ENCODE assay signal across 8 cellular contexts in the genomic region with DNA sequence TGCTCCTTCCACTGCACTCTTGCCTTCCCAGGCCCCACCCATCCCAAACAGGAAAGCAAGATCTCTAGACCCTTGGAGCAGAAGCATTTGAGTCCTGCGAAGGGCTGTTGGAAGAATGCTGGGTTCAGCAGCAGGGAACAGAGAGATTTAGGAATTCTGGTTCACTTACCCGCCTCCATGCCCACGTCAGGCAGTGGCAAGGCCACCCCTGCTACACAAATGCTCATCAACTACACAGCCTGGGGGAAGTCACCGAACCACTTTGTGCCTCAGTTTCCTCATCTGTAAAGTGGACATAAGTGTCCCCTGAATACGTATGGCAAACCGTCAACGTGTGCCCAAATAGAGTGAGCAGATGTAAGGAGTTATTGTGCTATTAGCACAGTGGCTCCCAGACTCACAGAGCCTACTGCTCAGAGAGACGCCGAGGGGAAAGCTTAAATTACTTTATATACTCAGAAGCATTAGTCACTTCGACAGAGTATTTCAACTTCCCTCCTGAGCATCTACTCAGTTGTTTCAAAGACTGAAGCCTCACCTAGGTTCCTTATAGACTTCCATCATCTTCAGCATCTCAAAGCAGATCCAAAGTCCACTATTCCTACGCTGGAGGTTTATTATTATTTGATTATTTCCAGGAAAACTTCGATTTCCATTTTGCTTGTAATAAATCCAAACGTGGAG. TPM values are rescaled to one million over a fixed set of nuclear protein-coding genes. Genes with fewer than 3 reads are reported as not detected.
DNase-seq lines count a peak whose midpoint lies in the region; ATAC-seq, FAIRE-seq and TF ChIP-seq lines count a peak whose summit lies in the region.

No MANE protein-coding gene starts in this region.

- peak overlapping the region; percentile 88 for H3K4me2 ChIP-seq in astrocyte (ENCODE audit: low read length)

- H3K4me1 ChIP-seq in ACC112 (ENCODE audit: control insufficient read depth, insufficient read depth, low read length, unreplicated experiment) (no peaks in the 10 kb centered on the region), HEK293 (ENCODE audit: control insufficient read depth, insufficient read depth, low read length) (peaks cover 16% of the 10 kb centered on the region), astrocyte (ENCODE audit: insufficient read depth, low read length) (no peaks in the 10 kb centered on the region), lower lobe of right lung (no peaks in the 10 kb centered on the region)

- POLR2A ChIA-PET in HEK293 (lab: Yijun Ruan, JAX): no interaction called here

- FAIRE-seq in astrocyte (lab: Jason Lieb, UNC): no peak

- H3K36me3 ChIP-seq in ACC112 (ENCODE audit: insufficient read depth, low read length) (no peaks in the 10 kb centered on the region), HEK293 (ENCODE audit: control insufficient read depth in 2 of 2, insufficient read depth in 1 of 2, low read length in 2 of 2) (no peaks in the 10 kb centered on the region), astrocyte (ENCODE audit: insufficient read depth, low read length) (no peaks in the 10 kb centered on the region), lower lobe of right lung (no peaks in the 10 kb centered on the region)

- no peak overlapping the region for H3K4me3 Mint-ChIP-seq in astrocyte (ENCODE audit: unreplicated experiment)

- H3K9me3 Mint-ChIP-seq in astrocyte (ENCODE audit: unreplicated experiment): no peaks in the 10 kb centered on the region

- ATAC-seq in lower lobe of right lung: peak; percentile 23 to 51
- ATAC-seq in HG02798 (IDR thresholded peaks at IDR 0.05; ENCODE audit: poor library complexity, unreplicated experiment): no peak

- H3K9ac ChIP-seq in astrocyte (ENCODE audit: low read length): peak overlapping the region; percentile 67

- H3K4me3 ChIP-seq in ACC112 (ENCODE audit: low read depth, low read length) (peak overlapping the region; percentile 77), HEK293 (ENCODE audit: low read depth, low read length) (peak overlapping the region; percentile 67), astrocyte (ENCODE audit: insufficient read depth, low read depth, low read length) (peak overlapping the region; percentile 55), lower lobe of right lung (peak overlapping the region; percentile 59)

- H3K27me3 ChIP-seq in ACC112 (ENCODE audit: insufficient read depth, low read length): peaks cover 3% of the 10 kb centered on the region
- no peaks in the 10 kb centered on the region for H3K27me3 ChIP-seq in astrocyte (ENCODE audit: insufficient read depth, low read length)
- H3K27me3 ChIP-seq in lower lobe of right lung (ENCODE audit: low read depth): peaks cover 11% of the 10 kb centered on the region

- intact Hi-C loops in lower lobe of right lung (cut with DNase I): no loop called here

- H3K27me3 Mint-ChIP-seq in astrocyte (ENCODE audit: low read depth, unreplicated experiment): peaks cover 5% of the 10 kb centered on the region

- peak overlapping the region; percentile 41 for H3K27ac Mint-ChIP-seq in astrocyte (ENCODE audit: unreplicated experiment)

- H3K9me3 ChIP-seq in HEK293 (ENCODE audit: control insufficient read depth, insufficient read depth, low read depth, low read length): no peaks in the 10 kb centered on the region
- no peaks in the 10 kb centered on the region for H3K9me3 ChIP-seq in astrocyte (ENCODE audit: insufficient read depth, low read depth, low read length)
- H3K9me3 ChIP-seq in lower lobe of right lung: no peaks in the 10 kb centered on the region

- no peak for TF ChIP-seq CTCF in HEK293 (tag by site-specific recombination; IDR thresholded peaks at IDR 0.05)
- no peak for TF ChIP-seq CTCF in astrocyte (IDR thresholded peaks at IDR 0.05; ENCODE audit: insufficient read depth, low read depth, low read length)
- no peak for TF ChIP-seq CTCF in lower lobe of right lung (IDR thresholded peaks at IDR 0.05)

- CTCF ChIA-PET in HEK293 (lab: Yijun Ruan, JAX): interaction anchor here (1.2 kb wide), 1 partner anchor 18 kb away, joined by 3 read pairs; no protein-coding TSS in a partner anchor

- H3K4me1 Mint-ChIP-seq in astrocyte (ENCODE audit: low read depth, unreplicated experiment): no peaks in the 10 kb centered on the region

- H3K27ac ChIP-seq in ACC112 (ENCODE audit: low read depth, low read length): no peak overlapping the region
- peak overlapping the region; percentile 80; the same call in 1 of the 2 replicates for H3K27ac ChIP-seq in HEK293 (ENCODE audit: extremely low read depth, low read depth, low read length)
- no peak overlapping the region for H3K27ac ChIP-seq in astrocyte (ENCODE audit: low read depth, low read length)
- H3K27ac ChIP-seq in lower lobe of right lung: peak overlapping the region; percentile 46

- DNase-seq in astrocyte (ENCODE audit: low read depth) (peak; percentile 16), lower lobe of right lung (no peak), NCI-H1092 treated with DMSO at 0.1 percent for 48 hours (lab: John Stamatoyannopoulos, UW) (no peak), hippocampal formation (lab: John Stamatoyannopoulos, UW) (no peak), DMS114 treated with DMSO at 0.1 percent for 48 hours (lab: John Stamatoyannopoulos, UW; ENCODE audit: unreplicated experiment) (no peak)

- H2AFZ ChIP-seq in ACC112 (ENCODE audit: low read length, unreplicated experiment) (peak overlapping the region; percentile 20), astrocyte (ENCODE audit: low read depth, low read length) (peak overlapping the region; percentile 66)

- H3K36me3 Mint-ChIP-seq in astrocyte (ENCODE audit: low read depth, unreplicated experiment): no peaks in the 10 kb centered on the region

- H4K20me1 ChIP-seq in astrocyte (ENCODE audit: insufficient read depth, low read length): no peaks in the 10 kb centered on the region

- H3K79me2 ChIP-seq in ACC112 (ENCODE audit: control insufficient read depth, insufficient read depth, low read length, unreplicated experiment) (no peaks in the 10 kb centered on the region), astrocyte (ENCODE audit: insufficient read depth, low read length) (peaks cover 13% of the 10 kb centered on the region)

TF ChIP-seq in HEK293, 187 proteins besides CTCF, POLR2A, EP300 and RAD21 (continues in another document):
- TF ChIP-seq, protein P1, sequence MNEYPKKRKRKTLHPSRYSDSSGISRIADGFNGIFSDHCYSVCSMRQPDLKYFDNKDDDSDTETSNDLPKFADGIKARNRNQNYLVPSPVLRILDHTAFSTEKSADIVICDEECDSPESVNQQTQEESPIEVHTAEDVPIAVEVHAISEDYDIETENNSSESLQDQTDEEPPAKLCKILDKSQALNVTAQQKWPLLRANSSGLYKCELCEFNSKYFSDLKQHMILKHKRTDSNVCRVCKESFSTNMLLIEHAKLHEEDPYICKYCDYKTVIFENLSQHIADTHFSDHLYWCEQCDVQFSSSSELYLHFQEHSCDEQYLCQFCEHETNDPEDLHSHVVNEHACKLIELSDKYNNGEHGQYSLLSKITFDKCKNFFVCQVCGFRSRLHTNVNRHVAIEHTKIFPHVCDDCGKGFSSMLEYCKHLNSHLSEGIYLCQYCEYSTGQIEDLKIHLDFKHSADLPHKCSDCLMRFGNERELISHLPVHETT (tag by site-specific recombination; IDR thresholded peaks at IDR 0.05): no peak
- no peak for TF ChIP-seq KLF8 (tag by site-specific recombination; IDR thresholded peaks at IDR 0.05)
- no peak for TF ChIP-seq ZNF426 (tag by site-specific recombination; IDR thresholded peaks at IDR 0.05)
- no peak for TF ChIP-seq ZNF626 (tag by site-specific recombination; IDR thresholded peaks at IDR 0.05)
- TF ChIP-seq ZNF555 (tag by site-specific recombination; conservative IDR thresholded peaks at IDR 0.05): no peak
- no peak for TF ChIP-seq HOXA7 (CRISPR knock-in tag; IDR thresholded peaks at IDR 0.05; ENCODE audit: borderline replicate concordance)
- peak; percentile 91 for TF ChIP-seq ZNF335 (tag by site-specific recombination; conservative IDR thresholded peaks at IDR 0.05)
- TF ChIP-seq KLF16 (tag by site-specific recombination; IDR thresholded peaks at IDR 0.05): no peak
- TF ChIP-seq, protein P2, sequence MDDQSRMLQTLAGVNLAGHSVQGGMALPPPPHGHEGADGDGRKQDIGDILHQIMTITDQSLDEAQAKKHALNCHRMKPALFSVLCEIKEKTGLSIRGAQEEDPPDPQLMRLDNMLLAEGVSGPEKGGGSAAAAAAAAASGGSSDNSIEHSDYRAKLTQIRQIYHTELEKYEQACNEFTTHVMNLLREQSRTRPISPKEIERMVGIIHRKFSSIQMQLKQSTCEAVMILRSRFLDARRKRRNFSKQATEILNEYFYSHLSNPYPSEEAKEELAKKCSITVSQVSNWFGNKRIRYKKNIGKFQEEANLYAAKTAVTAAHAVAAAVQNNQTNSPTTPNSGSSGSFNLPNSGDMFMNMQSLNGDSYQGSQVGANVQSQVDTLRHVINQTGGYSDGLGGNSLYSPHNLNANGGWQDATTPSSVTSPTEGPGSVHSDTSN (CRISPR knock-in tag; IDR thresholded peaks at IDR 0.05): no peak
- TF ChIP-seq GLI4 (tag by site-specific recombination; IDR thresholded peaks at IDR 0.05): no peak
- no peak for TF ChIP-seq ZSCAN23 (tag by site-specific recombination; IDR thresholded peaks at IDR 0.05)
- peak; percentile 61; the same call in 1 of the 2 replicates for TF ChIP-seq ZBTB17 (tag by site-specific recombination; IDR thresholded peaks at IDR 0.05)
- TF ChIP-seq, protein P3, sequence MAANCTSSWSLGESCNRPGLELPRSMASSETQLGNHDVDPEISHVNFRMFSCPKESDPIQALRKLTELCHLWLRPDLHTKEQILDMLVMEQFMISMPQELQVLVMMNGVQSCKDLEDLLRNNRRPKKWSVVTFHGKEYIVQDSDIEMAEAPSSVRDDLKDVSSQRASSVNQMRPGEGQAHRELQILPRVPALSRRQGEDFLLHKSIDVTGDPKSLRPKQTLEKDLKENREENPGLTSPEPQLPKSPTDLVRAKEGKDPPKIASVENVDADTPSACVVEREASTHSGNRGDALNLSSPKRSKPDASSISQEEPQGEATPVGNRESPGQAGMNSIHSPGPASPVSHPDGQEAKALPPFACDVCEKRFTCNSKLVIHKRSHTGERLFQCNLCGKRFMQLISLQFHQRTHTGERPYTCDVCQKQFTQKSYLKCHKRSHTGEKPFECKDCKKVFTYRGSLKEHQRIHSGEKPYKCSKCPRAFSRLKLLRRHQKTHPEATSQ (tag by site-specific recombination; IDR thresholded peaks at IDR 0.05): no peak

RNA-seq across cellular contexts. Expression of a gene that starts 0.9 kb away (rescaled TPM):
- total RNA-seq in astrocyte (12.2 and 16.6 TPM in 2 replicates), lower lobe of right lung (16.2 TPM)

RNA-seq across cellular contexts. Expression of a gene that starts 34.4 kb away (rescaled TPM):
- total RNA-seq in astrocyte: 44.4 and 44.7 TPM in 2 replicates
- 17.9 TPM for total RNA-seq in lower lobe of right lung

RNA-seq across cellular contexts. Expression of a gene that starts 59.8 kb away (rescaled TPM):
- total RNA-seq in astrocyte (15.3 and 18.1 TPM in 2 replicates), lower lobe of right lung (17.8 TPM)

Comparison
In these comparisons a context has a peak if more than half of its experiments do, and no peak if none do; other contexts are left out.
1. H3K27ac ChIP-seq: peak in HEK293 (single experiment) and lower lobe of right lung (single experiment); none in ACC112 (single experiment) and astrocyte (single experiment).
2. Peak in every context shown above with its lines, with median percentiles within 50 percentile points of each other: H3K4me3 ChIP-seq.